1 cellular context compared by ENCODE assay signal in genomic region chr3:187943677-187944390, GRCh38.
TF ChIP-seq lines count a peak whose summit lies in the region.

No MANE protein-coding gene starts in this region.

TF ChIP-seq in IMR-90, 13 proteins besides CTCF, POLR2A, EP300 and RAD21:
- no peak for TF ChIP-seq BHLHE40 (IDR thresholded peaks at IDR 0.05; ENCODE audit: low read depth, low read length)
- TF ChIP-seq USF2 (IDR thresholded peaks at IDR 0.05; ENCODE audit: low read depth, low read length) = no peak
- no peak for TF ChIP-seq FOS (IDR thresholded peaks at IDR 0.05; ENCODE audit: low read depth, low read length)
- no peak for TF ChIP-seq MAZ (IDR thresholded peaks at IDR 0.05; ENCODE audit: borderline replicate concordance, low read depth, low read length)
- no peak for TF ChIP-seq MAFK (IDR thresholded peaks at IDR 0.05; ENCODE audit: low read depth, low read length)
- TF ChIP-seq RCOR1 (IDR thresholded peaks at IDR 0.05; ENCODE audit: insufficient replicate concordance, low read length) = no peak
- no peak for TF ChIP-seq RFX5 (IDR thresholded peaks at IDR 0.05; ENCODE audit: low read depth, low read length)
- TF ChIP-seq CEBPB (IDR thresholded peaks at IDR 0.05; ENCODE audit: low read depth, low read length) = no peak
- TF ChIP-seq CHD1 (IDR thresholded peaks at IDR 0.05; ENCODE audit: low read depth, low read length) = no peak
- no peak for TF ChIP-seq MXI1 (IDR thresholded peaks at IDR 0.05; ENCODE audit: borderline replicate concordance, low read depth, low read length)
- no peak for TF ChIP-seq NFE2L2 (IDR thresholded peaks at IDR 0.05; ENCODE audit: low read depth, low read length)
